15 cellular contexts compared by ENCODE assay signal in genomic region chr14:38127784-38128183, GRCh38.
"Had no signal": no experiment of that assay in that cellular context is flagged by ENCODE, and none has a peak within 500 bp of the region (broad histone marks: within the 10 kb centered on the region; RNA-seq: fewer than 3 reads in every experiment).

No MANE protein-coding gene starts in this region.

- H3K36me3 ChIP-seq: gastrocnemius medialis, heart right ventricle, left lung, sigmoid colon, upper lobe of right lung had no signal

- H3K27ac ChIP-seq: dorsolateral prefrontal cortex, gastrocnemius medialis, heart right ventricle, left lung, sigmoid colon, testis, upper lobe of right lung had no signal

- ATAC-seq: gastrocnemius medialis, heart right ventricle, left lung, natural killer cell, upper lobe of right lung had no signal

- H3K4me3 Mint-ChIP-seq: activated naive CD8-positive, alpha-beta T cell; natural killer cell; stimulated activated naive CD8-positive, alpha-beta T cell treated with anti-CD3 and anti-CD28 coated beads, Interleukin-15, Interleukin-2, amounts not matched to agents 100 ng/mL and 50 ng/mL, for 24 hours had no signal

- DNase-seq: activated effector memory CD4-positive, alpha-beta T cell treated with Interleukin-2 at 50 U/mL for 16 hours; anterior cingulate cortex; dorsolateral prefrontal cortex; gastrocnemius medialis; heart right ventricle; islet precursor cell; left lung; natural killer cell; nucleus accumbens; sigmoid colon; stimulated activated CD4-positive, alpha-beta T cell treated with anti-CD3 and anti-CD28 coated beads, Interleukin-12 subunit alpha, Interleukin-12 subunit beta, amount 100 ng/mL, for 4 hours; testis; upper lobe of right lung had no signal

- H3K9me3 Mint-ChIP-seq: natural killer cell; stimulated activated naive CD8-positive, alpha-beta T cell treated with anti-CD3 and anti-CD28 coated beads, Interleukin-15, Interleukin-2, amounts not matched to agents 100 ng/mL and 50 ng/mL, for 24 hours had no signal

- H3K36me3 Mint-ChIP-seq: natural killer cell had no signal

- H3K9me3 ChIP-seq: gastrocnemius medialis, left lung, sigmoid colon, testis, upper lobe of right lung had no signal

- H3K27ac Mint-ChIP-seq: activated naive CD8-positive, alpha-beta T cell; natural killer cell; stimulated activated naive CD8-positive, alpha-beta T cell treated with anti-CD3 and anti-CD28 coated beads, Interleukin-15, Interleukin-2, amounts not matched to agents 100 ng/mL and 50 ng/mL, for 24 hours had no signal

- H3K4me3 ChIP-seq: dorsolateral prefrontal cortex, gastrocnemius medialis, heart right ventricle, left lung, sigmoid colon, testis, upper lobe of right lung had no signal

- H3K4me1 ChIP-seq: gastrocnemius medialis, heart right ventricle, left lung, sigmoid colon, testis, upper lobe of right lung had no signal

- H3K27me3 ChIP-seq: dorsolateral prefrontal cortex, gastrocnemius medialis, heart right ventricle, left lung, sigmoid colon, testis, upper lobe of right lung had no signal
